ENCODE assay signal across 1 cellular context in the genomic region with DNA sequence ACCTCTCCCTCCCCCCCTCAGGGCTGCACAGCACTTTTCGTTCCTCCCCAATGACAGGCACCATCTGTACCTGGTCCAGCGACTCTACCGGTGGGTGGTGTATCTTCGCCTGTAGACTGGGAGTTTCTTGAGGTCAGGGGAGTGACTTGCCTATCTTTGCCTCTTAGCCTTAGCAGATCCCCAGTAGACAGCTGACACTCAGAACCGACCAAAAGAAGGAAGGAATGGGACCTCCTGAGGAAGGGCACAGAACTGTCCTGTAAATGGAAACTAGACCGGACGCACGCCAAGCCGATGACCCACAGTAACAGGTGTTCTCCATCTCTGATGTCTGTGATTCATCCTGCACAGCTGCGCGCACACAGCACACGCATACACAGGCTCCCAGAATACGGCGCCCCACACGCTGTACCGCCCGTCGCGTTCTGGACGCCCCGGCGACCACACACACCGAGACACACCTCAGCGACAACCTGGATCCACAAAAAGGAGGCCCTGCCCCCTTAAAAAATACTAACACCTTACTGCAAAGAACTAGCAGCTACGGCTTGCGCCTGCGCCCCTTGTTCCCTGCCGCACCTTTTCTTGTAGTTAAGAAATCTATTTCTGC.
A peak's percentile ranks its signal among the peaks of the same experiment; 100 is the strongest.
TF ChIP-seq lines count a peak whose summit lies in the region.

No MANE protein-coding gene starts in this region.

TF ChIP-seq in HEK293, 187 proteins besides CTCF, POLR2A, EP300 and RAD21 (continued from another document):
- TF ChIP-seq, protein P1, sequence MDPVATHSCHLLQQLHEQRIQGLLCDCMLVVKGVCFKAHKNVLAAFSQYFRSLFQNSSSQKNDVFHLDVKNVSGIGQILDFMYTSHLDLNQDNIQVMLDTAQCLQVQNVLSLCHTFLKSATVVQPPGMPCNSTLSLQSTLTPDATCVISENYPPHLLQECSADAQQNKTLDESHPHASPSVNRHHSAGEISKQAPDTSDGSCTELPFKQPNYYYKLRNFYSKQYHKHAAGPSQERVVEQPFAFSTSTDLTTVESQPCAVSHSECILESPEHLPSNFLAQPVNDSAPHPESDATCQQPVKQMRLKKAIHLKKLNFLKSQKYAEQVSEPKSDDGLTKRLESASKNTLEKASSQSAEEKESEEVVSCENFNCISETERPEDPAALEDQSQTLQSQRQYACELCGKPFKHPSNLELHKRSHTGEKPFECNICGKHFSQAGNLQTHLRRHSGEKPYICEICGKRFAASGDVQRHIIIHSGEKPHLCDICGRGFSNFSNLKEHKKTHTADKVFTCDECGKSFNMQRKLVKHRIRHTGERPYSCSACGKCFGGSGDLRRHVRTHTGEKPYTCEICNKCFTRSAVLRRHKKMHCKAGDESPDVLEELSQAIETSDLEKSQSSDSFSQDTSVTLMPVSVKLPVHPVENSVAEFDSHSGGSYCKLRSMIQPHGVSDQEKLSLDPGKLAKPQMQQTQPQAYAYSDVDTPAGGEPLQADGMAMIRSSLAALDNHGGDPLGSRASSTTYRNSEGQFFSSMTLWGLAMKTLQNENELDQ (tag by site-specific recombination; IDR thresholded peaks at IDR 0.05; ENCODE audit: low read depth), result no peak
- TF ChIP-seq ZNF202 (tag by site-specific recombination; IDR thresholded peaks at IDR 0.05; ENCODE audit: borderline replicate concordance) (no peak), ZEB2 (tag by site-specific recombination; IDR thresholded peaks at IDR 0.05) (peak; percentile 60), ZBTB7A (tag by site-specific recombination; IDR thresholded peaks at IDR 0.05; ENCODE audit: low read depth) (no peak), KLF9 (tag by site-specific recombination; IDR thresholded peaks at IDR 0.05; ENCODE audit: low read depth) (no peak), PRDM6 (tag by site-specific recombination; IDR thresholded peaks at IDR 0.05) (no peak), GLIS1 (tag by site-specific recombination; IDR thresholded peaks at IDR 0.05) (peak; percentile 41; the same call in 1 of the 2 replicates), HOXC10 (CRISPR knock-in tag; IDR thresholded peaks at IDR 0.05) (no peak), ZIC2 (tag by site-specific recombination; IDR thresholded peaks at IDR 0.05) (peak; percentile 40; the same call in 1 of the 2 replicates), ZNF558 (tag by site-specific recombination; IDR thresholded peaks at IDR 0.05) (no peak), ZNF416 (tag by site-specific recombination; IDR thresholded peaks at IDR 0.05) (no peak), SCRT1 (tag by site-specific recombination; IDR thresholded peaks at IDR 0.05; ENCODE audit: borderline replicate concordance) (peak; percentile 83; the same call in 1 of the 2 replicates), ZNF658 (tag by site-specific recombination; IDR thresholded peaks at IDR 0.05) (no peak), ZNF341 (tag by site-specific recombination; IDR thresholded peaks at IDR 0.05; ENCODE audit: low read depth) (no peak), ZBTB48 (tag by site-specific recombination; IDR thresholded peaks at IDR 0.05) (0 out of 2 replicates have a peak, but pooled peaks have one; percentile 10), ZNF274 (IDR thresholded peaks at IDR 0.05; ENCODE audit: low read length) (no peak), ZNF274 (tag by site-specific recombination; IDR thresholded peaks at IDR 0.05; ENCODE audit: borderline replicate concordance) (no peak), ZXDB (tag by site-specific recombination; IDR thresholded peaks at IDR 0.05) (no peak), ZNF791 (tag by site-specific recombination; IDR thresholded peaks at IDR 0.05) (no peak), ZNF600 (tag by site-specific recombination; IDR thresholded peaks at IDR 0.05) (peak; percentile 63), ZBTB20 (tag by site-specific recombination; IDR thresholded peaks at IDR 0.05) (peak; percentile 56; the same call in 1 of the 2 replicates), ZNF140 (tag by site-specific recombination; IDR thresholded peaks at IDR 0.05) (no peak), ZBTB26 (tag by site-specific recombination; optimal IDR thresholded peaks at IDR 0.05) (peak; percentile 71), ZNF146 (tag by site-specific recombination; IDR thresholded peaks at IDR 0.05) (0 out of 2 replicates have a peak, but pooled peaks have one; percentile 3)
- TF ChIP-seq, protein P2, sequence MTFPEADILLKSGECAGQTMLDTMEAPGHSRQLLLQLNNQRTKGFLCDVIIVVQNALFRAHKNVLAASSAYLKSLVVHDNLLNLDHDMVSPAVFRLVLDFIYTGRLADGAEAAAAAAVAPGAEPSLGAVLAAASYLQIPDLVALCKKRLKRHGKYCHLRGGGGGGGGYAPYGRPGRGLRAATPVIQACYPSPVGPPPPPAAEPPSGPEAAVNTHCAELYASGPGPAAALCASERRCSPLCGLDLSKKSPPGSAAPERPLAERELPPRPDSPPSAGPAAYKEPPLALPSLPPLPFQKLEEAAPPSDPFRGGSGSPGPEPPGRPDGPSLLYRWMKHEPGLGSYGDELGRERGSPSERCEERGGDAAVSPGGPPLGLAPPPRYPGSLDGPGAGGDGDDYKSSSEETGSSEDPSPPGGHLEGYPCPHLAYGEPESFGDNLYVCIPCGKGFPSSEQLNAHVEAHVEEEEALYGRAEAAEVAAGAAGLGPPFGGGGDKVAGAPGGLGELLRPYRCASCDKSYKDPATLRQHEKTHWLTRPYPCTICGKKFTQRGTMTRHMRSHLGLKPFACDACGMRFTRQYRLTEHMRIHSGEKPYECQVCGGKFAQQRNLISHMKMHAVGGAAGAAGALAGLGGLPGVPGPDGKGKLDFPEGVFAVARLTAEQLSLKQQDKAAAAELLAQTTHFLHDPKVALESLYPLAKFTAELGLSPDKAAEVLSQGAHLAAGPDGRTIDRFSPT (tag by site-specific recombination; IDR thresholded peaks at IDR 0.05), result no peak
